ENCODE assay signal across 15 cellular contexts in genomic region chr1:93630168-93630567, GRCh38. TPM values are rescaled to one million over a fixed set of nuclear protein-coding genes. Genes with fewer than 3 reads are reported as not detected.
DNase-seq lines count a peak whose midpoint lies in the region; ATAC-seq and TF ChIP-seq lines count a peak whose summit lies in the region.
"Had no signal": no experiment of that assay in that cellular context is flagged by ENCODE, and none has a peak within 500 bp of the region (broad histone marks: within the 10 kb centered on the region; RNA-seq: fewer than 3 reads in every experiment).

No MANE protein-coding gene starts in this region.

- H3K9me3 Mint-ChIP-seq in naive thymus-derived CD8-positive, alpha-beta T cell, result no peaks in the 10 kb centered on the region
- H3K9me3 Mint-ChIP-seq: CD8-positive, alpha-beta memory T cell; IgD-negative memory B cell; T-cell had no signal

- H3K79me2 ChIP-seq in PC-9 (ENCODE audit: low read depth), result peaks cover 100% of the 10 kb centered on the region

- 81 to 86% methylated on average over 3 of the region's 3 CpGs for WGBS in thyroid gland, 2 donors

- no peaks in the 10 kb centered on the region for H3K27me3 ChIP-seq in PC-9 (ENCODE audit: insufficient read depth, low read depth)
- H3K27me3 ChIP-seq in thyroid gland, result no peaks in the 10 kb centered on the region

- intact Hi-C loops in PC-9 (cut with micrococcal nuclease; ENCODE audit: unreplicated experiment) (loop anchor here (2.0 kb wide), 1 partner anchor 43 kb away; no protein-coding TSS in a partner anchor), thyroid gland (cut with DNase I) (loop anchor here (5.0 to 10.0 kb wide), 2 partner anchors 55 to 182 kb away; partner anchors contain the start of gene BCAR3)

- H3K4me3 ChIP-seq in PC-9 (no peak overlapping the region), thyroid gland (replicated peaks in 1 of 3) (no peak overlapping the region)

- no peak for TF ChIP-seq CTCF in PC-9 (conservative IDR thresholded peaks at IDR 0.05)
- no peak for TF ChIP-seq CTCF in thyroid gland (IDR thresholded peaks at IDR 0.05)

- H3K27me3 Mint-ChIP-seq in naive thymus-derived CD8-positive, alpha-beta T cell, result no peaks in the 10 kb centered on the region
- H3K27me3 Mint-ChIP-seq: B cell, IgD-negative memory B cell, T-cell had no signal

- no peak for ATAC-seq in HG03095 (IDR thresholded peaks at IDR 0.05; ENCODE audit: unreplicated experiment)
- ATAC-seq in naive thymus-derived CD8-positive, alpha-beta T cell, result no peak

- no peaks in the 10 kb centered on the region for H3K9me3 ChIP-seq in PC-9 (ENCODE audit: insufficient read depth, low read depth)
- no peaks in the 10 kb centered on the region for H3K9me3 ChIP-seq in thyroid gland

- H3K9me2 ChIP-seq in PC-9 (ENCODE audit: insufficient read depth), result no peaks in the 10 kb centered on the region

- TF ChIP-seq POLR2A in thyroid gland (IDR thresholded peaks at IDR 0.05), result no peak

- DNase-seq in ELR (ENCODE audit: low read depth), result peak; percentile 54
- no peak for DNase-seq in PC-9
- DNase-seq in epithelial cell of prostate (ENCODE audit: low read depth, low spot score), result no peak
- DNase-seq in thyroid gland, result peak; percentile 44 to 45
- DNase-seq in DMS114 treated with DMSO at 0.1 percent for 48 hours (lab: John Stamatoyannopoulos, UW; ENCODE audit: unreplicated experiment), result no peak
- no peak for DNase-seq in naive thymus-derived CD8-positive, alpha-beta T cell
- DNase-seq: GOT3 had no signal

- H3K27ac Mint-ChIP-seq in naive thymus-derived CD8-positive, alpha-beta T cell, result no peak overlapping the region
- H3K27ac Mint-ChIP-seq: B cell; CD14-positive monocyte; CD8-positive, alpha-beta memory T cell; T-cell had no signal

- no peaks in the 10 kb centered on the region for H3K4me1 Mint-ChIP-seq in naive thymus-derived CD8-positive, alpha-beta T cell
- H3K4me1 Mint-ChIP-seq: CD14-positive monocyte; CD8-positive, alpha-beta memory T cell; T-cell had no signal

- peaks cover 77% of the 10 kb centered on the region for H3K36me3 ChIP-seq in PC-9 (ENCODE audit: low read depth)
- no peaks in the 10 kb centered on the region for H3K36me3 ChIP-seq in thyroid gland

- H2AFZ ChIP-seq in PC-9, result no peak overlapping the region

- no peaks in the 10 kb centered on the region for H3K36me3 Mint-ChIP-seq in naive thymus-derived CD8-positive, alpha-beta T cell
- H3K36me3 Mint-ChIP-seq: CD14-positive monocyte; CD8-positive, alpha-beta memory T cell; IgD-negative memory B cell; T-cell had no signal

- 0 out of 2 replicates have a peak overlapping the region, but pooled peaks have one; percentile 0 for H3K4me2 ChIP-seq in PC-9
- H3K4me2 ChIP-seq: KMS-11 had no signal

- POLR2A ChIA-PET in PC-9 (lab: Charles Lee; ENCODE audit: unreplicated experiment), result no interaction called here
- POLR2A ChIA-PET in naive thymus-derived CD8-positive, alpha-beta T cell (lab: Charles Lee), result interaction anchor here (1.2 to 2.0 kb wide), 2 partner anchors 216 to 217 kb away, joined by 3 to 4 read pairs; no protein-coding TSS in a partner anchor

- H3K4me1 ChIP-seq in PC-9 (replicated peaks; ENCODE audit: insufficient read depth), result peaks cover 83% of the 10 kb centered on the region
- H3K4me1 ChIP-seq in thyroid gland, result peaks cover 3 to 6% of the 10 kb centered on the region in 2 donors

- H3F3A ChIP-seq in PC-9 (ENCODE audit: insufficient read depth, low read depth), result peaks cover 99% of the 10 kb centered on the region

- peaks cover 88% of the 10 kb centered on the region for H4K20me1 ChIP-seq in PC-9 (ENCODE audit: insufficient read depth)

- peak overlapping the region; percentile 22 for H3K27ac ChIP-seq in PC-9
- peak overlapping the region; percentile 82 for H3K27ac ChIP-seq in epithelial cell of prostate
- no peak overlapping the region for H3K27ac ChIP-seq in thyroid gland
- H3K27ac ChIP-seq: HL-60, KMS-11 had no signal

- no TSS peak for BruUV-seq in PC-9 (replicated peaks; lab: Mats Ljungman, UMichigan)

- H3K4me3 Mint-ChIP-seq in naive thymus-derived CD8-positive, alpha-beta T cell, result no peak overlapping the region
- H3K4me3 Mint-ChIP-seq: B cell; CD14-positive monocyte; CD8-positive, alpha-beta memory T cell; IgD-negative memory B cell; T-cell had no signal

- CTCF ChIA-PET in PC-9 (lab: Charles Lee), result interaction anchor here (0.7 to 3.1 kb wide), 8 partner anchors 12 to 446 kb away, joined by 3 to 47 read pairs (median 7); no protein-coding TSS in a partner anchor

RNA-seq across cellular contexts. Expression of gene BCAR3, which starts 51.5 kb away (rescaled TPM):
- total RNA-seq in PC-9 (2021) (62.5 and 70.0 TPM in 2 replicates), thyroid gland (10 to 100 TPM; 29.6 to 46.7 (median 37.0) TPM)
- 1 to 10 TPM in 1 of 2 experiments, under 1 TPM in 1; 0.86 to 1.3 TPM for total RNA-seq in naive thymus-derived CD8-positive, alpha-beta T cell
- polyA plus RNA-seq in naive thymus-derived CD8-positive, alpha-beta T cell, result under 1 TPM; 0.28 to 0.66 (median 0.34) TPM

Comparison
In these comparisons a context has a peak if more than half of its experiments do, and no peak if none do; other contexts are left out.
1. DNase-seq: peak in ELR (single experiment) and thyroid gland (2 of 2); none in PC-9 (0 of 2), epithelial cell of prostate (single experiment), DMS114 treated with DMSO at 0.1 percent for 48 hours (single experiment) and naive thymus-derived CD8-positive, alpha-beta T cell (0 of 10).
2. H3K27ac ChIP-seq: peak in PC-9 (single experiment) and epithelial cell of prostate (single experiment); none in thyroid gland (0 of 3).
3. RNA of gene BCAR3, which starts 51.5 kb away (total RNA-seq): 62.5 to 70.0 TPM in PC-9 and 29.6 to 46.7 TPM in thyroid gland; 0.86 to 1.3 TPM in naive thymus-derived CD8-positive, alpha-beta T cell; every median in the first group is over 10 times any median in the second.